ENCODE assay signal across 8 cellular contexts in genomic region chr12:4538207-4539160, GRCh38. TPM values are rescaled to one million over a fixed set of nuclear protein-coding genes. Genes with fewer than 3 reads are reported as not detected.
DNase-seq lines count a peak whose midpoint lies in the region; ATAC-seq and TF ChIP-seq lines count a peak whose summit lies in the region.

Gene RAD51AP1, plus strand, starts transcription at chr12:4538890. Its CDS starts 50 bp downstream, at chr12:4538940.

- no peak for TF ChIP-seq POLR2A in vagina (IDR thresholded peaks at IDR 0.05)

- peak within 1 kb of the TSS; percentile 86 to 94 for H3K27ac ChIP-seq in ascending aorta
- H3K27ac ChIP-seq in right cardiac atrium (ENCODE audit: low read length) = peak within 1 kb of the TSS; percentile 98
- peak within 1 kb of the TSS; percentile 94 for H3K27ac ChIP-seq in vagina

- no peaks in the 10 kb centered on the region for H3K27me3 ChIP-seq in ascending aorta
- H3K27me3 ChIP-seq in right cardiac atrium (ENCODE audit: control insufficient read depth, insufficient read depth) = no peaks in the 10 kb centered on the region
- H3K27me3 ChIP-seq in vagina = no peaks in the 10 kb centered on the region

- H3K36me3 ChIP-seq in ascending aorta (peaks cover 10 to 16% of the 10 kb centered on the region in 2 donors), vagina (peaks cover 0 to 10% of the 10 kb centered on the region in 2 donors)

- H3K4me1 Mint-ChIP-seq in T-helper 2 cell treated with Interferon-gamma antibody and Interleukin-4, amounts not matched to agents 5 μg/mL and 100 μg/mL, for 36 hours (ENCODE audit: low read depth) = peaks cover 31% of the 10 kb centered on the region

- H3K4me3 ChIP-seq in ascending aorta (peak within 1 kb of the TSS; percentile 75 to 86), right cardiac atrium (ENCODE audit: low read length) (peak within 1 kb of the TSS; percentile 100), vagina (peak within 1 kb of the TSS; percentile 73)

- DNase-seq in NCI-H1930 (lab: John Stamatoyannopoulos, UW) (peak; percentile 92 to 96), ascending aorta (ENCODE audit: low spot score in 2 of 2) (peak; percentile 74 to 96), right cardiac atrium (peak; percentile 96 to 98 (median 97)), pulmonary artery endothelial cell (ENCODE audit: low read depth, low spot score) (peak; percentile 93), vagina (ENCODE audit: extremely low spot score in 2 of 2) (peak in 1 of 2 donors; percentile 95)
- peak; percentile 94 for DNase-seq in T-helper 2 cell treated with Interferon-gamma antibody and Interleukin-4, amounts not matched to agents 5 μg/mL and 100 μg/mL, for 36 hours (ENCODE audit: low spot score)

- H3K4me1 ChIP-seq in ascending aorta = peaks cover 4 to 13% of the 10 kb centered on the region in 2 donors
- no peaks in the 10 kb centered on the region for H3K4me1 ChIP-seq in right cardiac atrium (ENCODE audit: control insufficient read depth, insufficient read depth, low read length)
- peaks cover 21% of the 10 kb centered on the region for H3K4me1 ChIP-seq in vagina

- H3K9me3 ChIP-seq in ascending aorta (no peaks in the 10 kb centered on the region), right cardiac atrium (ENCODE audit: control insufficient read depth, low read length) (no peaks in the 10 kb centered on the region), vagina (no peaks in the 10 kb centered on the region)

- peak within 1 kb of the TSS; percentile 95 for H3K27ac Mint-ChIP-seq in T-helper 2 cell treated with Interferon-gamma antibody and Interleukin-4, amounts not matched to agents 5 μg/mL and 100 μg/mL, for 36 hours

- H3K9me3 Mint-ChIP-seq in T-helper 2 cell treated with Interferon-gamma antibody and Interleukin-4, amounts not matched to agents 5 μg/mL and 100 μg/mL, for 36 hours = no peaks in the 10 kb centered on the region

- ATAC-seq in GM18499 (IDR thresholded peaks at IDR 0.05; ENCODE audit: insufficient read depth, unreplicated experiment) (peak; percentile 55), HG02970 (IDR thresholded peaks at IDR 0.05; ENCODE audit: low FRiP score, unreplicated experiment) (peak; percentile 90), right cardiac atrium (peak; percentile 100)

- H3K4me3 Mint-ChIP-seq in T-helper 2 cell treated with Interferon-gamma antibody and Interleukin-4, amounts not matched to agents 5 μg/mL and 100 μg/mL, for 36 hours = peak within 1 kb of the TSS; percentile 96

- intact Hi-C loops in ascending aorta (cut with DNase I) (loop anchor here (2.0 to 10.0 kb wide), 6 partner anchors 64 to 666 kb away; partner anchors contain the start of genes AKAP3, NDUFA9, PARP11 and TIGAR), right cardiac atrium (cut with DNase I) (loop anchor here in 2 of 4 donors (5.0 kb wide), 2 partner anchors 186 to 666 kb away; partner anchors contain the start of gene PARP11 (in 1 of the 2)), vagina (cut with DNase I) (no loop called here)

- H3K27me3 Mint-ChIP-seq in T-helper 2 cell treated with Interferon-gamma antibody and Interleukin-4, amounts not matched to agents 5 μg/mL and 100 μg/mL, for 36 hours (ENCODE audit: low read depth) = no peaks in the 10 kb centered on the region

- TF ChIP-seq CTCF in ascending aorta (IDR thresholded peaks at IDR 0.05) (no peak), vagina (IDR thresholded peaks at IDR 0.05) (no peak)

- under 1% methylated on average over 49 of the region's 49 CpGs for WGBS in right cardiac atrium

- H3K36me3 Mint-ChIP-seq in T-helper 2 cell treated with Interferon-gamma antibody and Interleukin-4, amounts not matched to agents 5 μg/mL and 100 μg/mL, for 36 hours (ENCODE audit: low read depth) = peaks cover 9% of the 10 kb centered on the region

RNA-seq across cellular contexts. Expression of gene RAD51AP1, which starts in this region (rescaled TPM):
- total RNA-seq in ascending aorta (not detected), right cardiac atrium (1 to 10 TPM in 3 of 4 donors, under 1 TPM in 1; 0.28 to 1.9 (median 1.5) TPM), pulmonary artery endothelial cell (13.3 and 22.8 TPM in 2 replicates), vagina (4.2 TPM)
- polyA plus RNA-seq in right cardiac atrium = 0.52 TPM

Comparison
In these comparisons a context has a peak if more than half of its experiments do, and no peak if none do; other contexts are left out.
1. Peak in DNase-seq, H3K4me3 ChIP-seq and H3K27ac ChIP-seq in ascending aorta; RNA of the gene not detected or under 1 TPM.